Comparison of ENCODE assay signal across 15 cellular contexts in the genomic region with DNA sequence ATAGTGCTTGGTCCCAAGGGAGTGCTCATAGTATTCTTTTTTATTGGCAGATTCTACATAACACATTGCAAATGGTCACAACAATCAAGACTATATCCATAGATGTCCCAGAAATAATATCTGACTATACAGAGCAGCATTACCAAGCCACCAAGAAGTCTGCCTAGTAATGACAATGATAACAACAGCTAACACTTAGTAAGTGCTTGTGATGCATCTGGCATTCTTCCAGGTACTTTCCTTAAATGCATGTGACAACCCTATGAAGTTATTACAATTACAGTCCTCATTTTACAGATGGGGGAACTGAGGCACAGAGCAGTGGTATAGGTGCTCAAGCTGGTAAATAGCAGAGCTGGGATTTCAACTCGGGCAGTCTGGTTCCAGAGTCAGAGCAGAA. TPM values are rescaled to one million over a fixed set of nuclear protein-coding genes. Genes with fewer than 3 reads are reported as not detected.
DNase-seq lines count a peak whose midpoint lies in the region; TF ChIP-seq lines count a peak whose summit lies in the region.
"Had no signal": no experiment of that assay in that cellular context is flagged by ENCODE, and none has a peak within 500 bp of the region (broad histone marks: within the 10 kb centered on the region; RNA-seq: fewer than 3 reads in every experiment).

No MANE protein-coding gene starts in this region.

- peak overlapping the region; percentile 52 for H3K27ac ChIP-seq in VCaP
- H3K27ac ChIP-seq: C4-2B, Peyer's patch, WERI-Rb-1 had no signal

- in situ Hi-C loops in Caki2 (cut with HindIII; ENCODE audit: low pct_unique_long_range_greater_than_20kb, low sequenced_read_pairs) = no loop called here

- DNase-seq in A172 (ENCODE audit: low spot score) (peak; percentile 16), Caki2 (ENCODE audit: low read depth) (peak; percentile 38), fibroblast of pulmonary artery (ENCODE audit: low read depth) (peak; percentile 46), NCI-H774 (lab: John Stamatoyannopoulos, UW) (no peak), NOMO-1 (lab: John Stamatoyannopoulos, UW; ENCODE audit: unreplicated experiment in 2 of 2) (no peak), inferior parietal cortex (ENCODE audit: extremely low spot score) (no peak), anterior cingulate cortex (lab: John Stamatoyannopoulos, UW) (no peak)
- DNase-seq: activated gamma-delta T cell; NCI-H2107; Peyer's patch; posterior cingulate gyrus; stimulated activated CD4-positive, alpha-beta T cell treated with anti-CD3 and anti-CD28 coated beads, Interleukin-2, amount 100 ng/mL, for 24 hours; WERI-Rb-1 had no signal

- H3K4me3 ChIP-seq in fibroblast of pulmonary artery (replicated peaks; ENCODE audit: low read depth, low read length) = no peak overlapping the region
- H3K4me3 ChIP-seq: Peyer's patch had no signal

- no peak for TF ChIP-seq CTCF in VCaP (conservative IDR thresholded peaks at IDR 0.05)
- TF ChIP-seq CTCF in fibroblast of pulmonary artery (IDR thresholded peaks at IDR 0.05; ENCODE audit: low read length, missing control alignments) = no peak

RNA-seq across cellular contexts. Expression of a gene that starts 49.6 kb away (rescaled TPM):
- 29.2 and 31.9 TPM in 2 replicates for total RNA-seq in A172 (2014; rRNA removed; shearing (Covaris generic))
- 11.1 and 24.2 TPM in 2 replicates for total RNA-seq in Caki2 (2014; rRNA removed; shearing (Covaris generic); ENCODE audit: low replicate concordance)

Comparison
In these comparisons a context has a peak if more than half of its experiments do, and no peak if none do; other contexts are left out.
1. DNase-seq: peak in A172 (single experiment), Caki2 (single experiment) and fibroblast of pulmonary artery (single experiment); none in NCI-H774 (single experiment), NOMO-1 (0 of 2), inferior parietal cortex (single experiment) and anterior cingulate cortex (0 of 58).